Comparison of ENCODE assay signal across 8 cellular contexts in genomic region chr16:29815032-29815721, GRCh38. TPM values are rescaled to one million over a fixed set of nuclear protein-coding genes. Genes with fewer than 3 reads are reported as not detected.
DNase-seq lines count a peak whose midpoint lies in the region; ATAC-seq and TF ChIP-seq lines count a peak whose summit lies in the region.

No MANE protein-coding gene starts in this region.

- TF ChIP-seq RAD21 in IMR-90 (IDR thresholded peaks at IDR 0.05; ENCODE audit: low read length), result no peak

- H2BK120ac ChIP-seq in IMR-90 (ENCODE audit: low read depth, low read length), result peak overlapping the region; percentile 75

- H3K36me3 ChIP-seq in BJ (ENCODE audit: control insufficient read depth, insufficient read depth, low read length), result peaks cover 7% of the 10 kb centered on the region
- peaks cover 8% of the 10 kb centered on the region for H3K36me3 ChIP-seq in IMR-90 (ENCODE audit: control insufficient read depth, insufficient read depth, low read length)
- H3K36me3 ChIP-seq in prostate gland, result no peaks in the 10 kb centered on the region

- DNase-seq in BJ (ENCODE audit: low read depth), result no peak
- no peak for DNase-seq in IMR-90
- DNase-seq in activated CD8-positive, alpha-beta memory T cell treated with anti-CD3 and anti-CD28 coated beads, Interleukin-2, amount 50 U/mL, for 4 hours, result peak; percentile 55
- DNase-seq in fibroblast of the aortic adventitia (ENCODE audit: low read depth), result no peak
- no peak for DNase-seq in prostate gland (ENCODE audit: low spot score)
- no peak for DNase-seq in epidermal melanocyte (ENCODE audit: insufficient read length, low spot score)
- DNase-seq in HK-2 (ENCODE audit: unreplicated experiment), result no peak

- peak overlapping the region; percentile 51 for H4K5ac ChIP-seq in IMR-90 (ENCODE audit: low read depth, low read length)

- POLR2A ChIA-PET in BJ (lab: Charles Lee) (interaction anchor here (0.7 to 1.2 kb wide), 4 partner anchors 8 to 274 kb away, joined by 4 to 21 read pairs (median 13); no protein-coding TSS in a partner anchor), IMR-90 (lab: Charles Lee; ENCODE audit: unreplicated experiment) (interaction anchor here (0.7 kb wide), 1 partner anchor 51 kb away, joined by 15 read pairs; no protein-coding TSS in a partner anchor)

- peak overlapping the region; percentile 83 for H2AFZ ChIP-seq in IMR-90 (replicated peaks; ENCODE audit: low read length, poor library complexity)

- H3K14ac ChIP-seq in IMR-90 (replicated peaks; ENCODE audit: low read depth, low read length), result peak overlapping the region; percentile 71

- H3K23ac ChIP-seq in IMR-90 (ENCODE audit: low read depth, low read length), result peak overlapping the region; percentile 65

- peak overlapping the region; percentile 77 for H2BK5ac ChIP-seq in IMR-90 (ENCODE audit: low read depth, low read length, poor library complexity, severe bottlenecking)

- H3K27me3 ChIP-seq in BJ (ENCODE audit: control insufficient read depth, insufficient read depth, low read length), result no peaks in the 10 kb centered on the region
- no peaks in the 10 kb centered on the region for H3K27me3 ChIP-seq in IMR-90 (ENCODE audit: control insufficient read depth, insufficient read depth, low read length)
- no peaks in the 10 kb centered on the region for H3K27me3 ChIP-seq in prostate gland (replicated peaks; ENCODE audit: insufficient read depth)

- peaks cover 21% of the 10 kb centered on the region for H3K4me1 ChIP-seq in IMR-90 (ENCODE audit: control insufficient read depth, insufficient read depth, low read length)
- peaks cover 12% of the 10 kb centered on the region for H3K4me1 ChIP-seq in prostate gland (replicated peaks)

- H2AK5ac ChIP-seq in IMR-90 (ENCODE audit: low read depth, low read length), result peak overlapping the region; percentile 84

- no TSS peak for BruUV-seq in IMR-90 (replicated peaks; lab: Mats Ljungman, UMichigan)

- CTCF ChIA-PET in BJ (lab: Yijun Ruan, JAX) (interaction anchor here (0.6 to 2.2 kb wide), 14 partner anchors 8 to 181 kb away, joined by 3 to 15 read pairs (median 3); partner anchors contain the start of genes INO80E, KIF22 and MAZ), IMR-90 (lab: Yijun Ruan, JAX) (interaction anchor here (0.5 to 2.1 kb wide), 8 partner anchors 8 to 198 kb away, joined by 3 to 10 read pairs (median 4); partner anchors contain the start of genes HIRIP3 and INO80E)

- H4K8ac ChIP-seq in IMR-90 (ENCODE audit: low read depth in 2 of 2, low read length in 2 of 2), result peak overlapping the region; percentile 6 to 81; a peak in 3 of 4 replicates

- 17% methylated on average over 3 of the region's 39 CpGs; no CpG with 5 or more reads in 1 of the 2 experiments for WGBS in IMR-90 (ENCODE audit: extremely low coverage in 2 of 2, insufficient read length in 1 of 2), 2 experiments
- 6% methylated on average over 38 of the region's 39 CpGs for WGBS in prostate gland

- dilution Hi-C loops in IMR-90 (cut with HindIII; ENCODE audit: low sequenced_read_pairs, unreplicated experiment), result no loop called here

- H3K79me1 ChIP-seq in IMR-90 (ENCODE audit: low read depth in 1 of 2, low read length in 2 of 2), result peaks cover 18 to 62% of the 10 kb centered on the region in 2 experiments

- peaks cover 14% of the 10 kb centered on the region for H4K20me1 ChIP-seq in IMR-90 (ENCODE audit: insufficient read depth, low read length)

- peak overlapping the region; percentile 61; the same call in 1 of the 2 replicates for H4K91ac ChIP-seq in IMR-90 (ENCODE audit: insufficient read depth, low read depth, low read length)

- peak overlapping the region; percentile 61 for H3K9ac ChIP-seq in IMR-90 (ENCODE audit: low read depth, low read length)

- in situ Hi-C loops in IMR-90 (cut with MboI; ENCODE audit: low sequenced_read_pairs), result no loop called here

- H2BK20ac ChIP-seq in IMR-90 (ENCODE audit: low read depth, low read length), result peak overlapping the region; percentile 58; the same call in 1 of the 2 replicates

- no peak for TF ChIP-seq POLR2A in IMR-90 (IDR thresholded peaks at IDR 0.05; ENCODE audit: low read depth, low read length)
- TF ChIP-seq POLR2A in prostate gland (IDR thresholded peaks at IDR 0.05), result no peak

- H3K4me3 ChIP-seq in BJ (ENCODE audit: low read depth, low read length), result peak overlapping the region; percentile 85
- peak overlapping the region; percentile 17 for H3K4me3 ChIP-seq in IMR-90 (ENCODE audit: insufficient read depth, low read depth, low read length)
- H3K4me3 ChIP-seq in fibroblast of the aortic adventitia (ENCODE audit: low read depth, low read length), result peak overlapping the region; percentile 57
- peak overlapping the region; percentile 63 to 77 for H3K4me3 ChIP-seq in prostate gland

- H3K18ac ChIP-seq in IMR-90 (ENCODE audit: low read depth, low read length), result no peak overlapping the region

- no peak overlapping the region; the same call in 2 of the 3 replicates for H2BK15ac ChIP-seq in IMR-90 (ENCODE audit: low read depth, low read length)

- no peak for ATAC-seq in IMR-90 (ENCODE audit: low read depth)
- no peak for ATAC-seq in HG02623 (IDR thresholded peaks at IDR 0.05; ENCODE audit: unreplicated experiment)

- H3K27ac ChIP-seq in IMR-90 (ENCODE audit: insufficient read depth, low read length) (peak overlapping the region; percentile 71), prostate gland (peak overlapping the region; percentile 96 to 98)

- peak overlapping the region; percentile 72 for H3K4ac ChIP-seq in IMR-90 (ENCODE audit: low read depth, low read length)

- no peaks in the 10 kb centered on the region for H3K9me3 ChIP-seq in IMR-90 (ENCODE audit: control insufficient read depth, insufficient read depth, low read length)
- no peaks in the 10 kb centered on the region for H3K9me3 ChIP-seq in prostate gland

- peak overlapping the region; percentile 96 for H2AK9ac ChIP-seq in IMR-90 (replicated peaks; ENCODE audit: low read depth, low read length, poor library complexity)

- H3K56ac ChIP-seq in IMR-90 (ENCODE audit: extremely low read depth, insufficient read depth, low read length), result peak overlapping the region; percentile 38

- TF ChIP-seq CTCF in BJ (IDR thresholded peaks at IDR 0.05; ENCODE audit: insufficient read depth, low read depth, low read length) (no peak), IMR-90 (conservative IDR thresholded peaks at IDR 0.05; ENCODE audit: low read depth, low read length) (no peak), fibroblast of the aortic adventitia (IDR thresholded peaks at IDR 0.05; ENCODE audit: insufficient read depth, low read length) (no peak), prostate gland (IDR thresholded peaks at IDR 0.05) (no peak)

- peak overlapping the region; percentile 74 for H3K4me2 ChIP-seq in IMR-90 (ENCODE audit: low read depth, low read length)

- peaks cover 9% of the 10 kb centered on the region for H3K9me1 ChIP-seq in IMR-90 (ENCODE audit: insufficient read depth, low read length)

- intact Hi-C loops in IMR-90 (cut with micrococcal nuclease) (loop anchor here (5.0 kb wide), 1 partner anchor 207 kb away; the partner anchor contains the start of gene C16orf92), prostate gland (cut with DNase I) (loop anchor here (5.0 kb wide), 1 partner anchor 47 kb away; the partner anchor contains the start of gene CDIPT)

TF ChIP-seq in IMR-90, 13 proteins besides CTCF, POLR2A, EP300 and RAD21 (continues in another document):
- TF ChIP-seq BHLHE40 (IDR thresholded peaks at IDR 0.05; ENCODE audit: low read depth, low read length), result peak; percentile 76
- peak; percentile 10; the same call in 1 of the 2 replicates for TF ChIP-seq MXI1 (IDR thresholded peaks at IDR 0.05; ENCODE audit: borderline replicate concordance, low read depth, low read length)

RNA-seq across cellular contexts. Expression of gene PAGR1, which starts 0.8 kb away (rescaled TPM):
- polyA plus RNA-seq in BJ (2011; rRNA removed), result 13.9 and 15.6 TPM in 2 replicates
- 2.3 and 3.1 TPM in 2 replicates for polyA minus RNA-seq in BJ (2011; rRNA and poly(A)+ RNA removed)
- 10.6 and 15.3 TPM in 2 replicates for total RNA-seq in IMR-90 (2012; rRNA removed)
- polyA plus RNA-seq in IMR-90 (2012; rRNA removed), result 22.1 and 26.4 TPM in 2 replicates
- 21.9 and 41.0 TPM in 2 replicates for polyA plus RNA-seq in IMR-90 (2012; cell fraction: cytosol; rRNA removed)
- 159 and 162 TPM in 2 replicates for polyA plus RNA-seq in IMR-90 (2012; cell fraction: nucleus; rRNA removed; ENCODE audit: low replicate concordance)
- 23.4 and 61.2 TPM in 2 replicates for total RNA-seq in fibroblast of the aortic adventitia (ENCODE audit: low replicate concordance)
- 10 to 100 TPM; 64.3 to 64.4 TPM for total RNA-seq in prostate gland

RNA-seq across cellular contexts. Expression of gene PRRT2, which starts 3.2 kb away (rescaled TPM):
- polyA plus RNA-seq in BJ (2011; rRNA removed) (4.5 and 7.6 TPM in 2 replicates), IMR-90 (2012; rRNA removed) (10.5 and 10.7 TPM in 2 replicates)
- 1.9 and 2.4 TPM in 2 replicates for polyA minus RNA-seq in BJ (2011; rRNA and poly(A)+ RNA removed)
- total RNA-seq in IMR-90 (2012; rRNA removed) (0.90 and 1.4 TPM in 2 replicates), fibroblast of the aortic adventitia (ENCODE audit: low replicate concordance) (7.7 and 32.0 TPM in 2 replicates), prostate gland (10 to 100 TPM in 1 of 2 donors, 1 to 10 TPM in 1; 6.6 to 19.2 TPM)
- 2.2 and 2.7 TPM in 2 replicates for polyA plus RNA-seq in IMR-90 (2012; cell fraction: cytosol; rRNA removed)
- 150 and 201 TPM in 2 replicates for polyA plus RNA-seq in IMR-90 (2012; cell fraction: nucleus; rRNA removed; ENCODE audit: low replicate concordance)

RNA-seq across cellular contexts. Expression of gene MVP, which starts 5.1 kb away (rescaled TPM):
- 219 and 368 TPM in 2 replicates for polyA plus RNA-seq in BJ (2011; rRNA removed)
- 477 and 753 TPM in 2 replicates for polyA minus RNA-seq in BJ (2011; rRNA and poly(A)+ RNA removed)
- total RNA-seq in IMR-90 (2012; rRNA removed), result 221 and 319 TPM in 2 replicates
- polyA plus RNA-seq in IMR-90 (2012; rRNA removed), result 204 and 231 TPM in 2 replicates
- 95.3 and 159 TPM in 2 replicates for polyA plus RNA-seq in IMR-90 (2012; cell fraction: cytosol; rRNA removed)
- 358 and 633 TPM in 2 replicates for polyA plus RNA-seq in IMR-90 (2012; cell fraction: nucleus; rRNA removed; ENCODE audit: low replicate concordance)
- total RNA-seq in fibroblast of the aortic adventitia (ENCODE audit: low replicate concordance), result 202 and 275 TPM in 2 replicates
- total RNA-seq in prostate gland, result 100 to 1,000 TPM in 1 of 2 donors, 10 to 100 TPM in 1; 59.3 to 247 TPM

RNA-seq across cellular contexts. Expression of gene MAZ, which starts 8.8 kb away (rescaled TPM):
- polyA plus RNA-seq in BJ (2011; rRNA removed) (105 and 172 TPM in 2 replicates), IMR-90 (2012; rRNA removed) (124 and 138 TPM in 2 replicates)
- 160 and 209 TPM in 2 replicates for polyA minus RNA-seq in BJ (2011; rRNA and poly(A)+ RNA removed)
- total RNA-seq in IMR-90 (2012; rRNA removed) (113 and 127 TPM in 2 replicates), fibroblast of the aortic adventitia (ENCODE audit: low replicate concordance) (74.0 and 159 TPM in 2 replicates), prostate gland (100 to 1,000 TPM; 180 to 188 TPM)
- 55.6 and 129 TPM in 2 replicates for polyA plus RNA-seq in IMR-90 (2012; cell fraction: cytosol; rRNA removed)
- polyA plus RNA-seq in IMR-90 (2012; cell fraction: nucleus; rRNA removed; ENCODE audit: low replicate concordance), result 105 and 180 TPM in 2 replicates

RNA-seq across cellular contexts. Expression of gene KIF22, which starts 24.6 kb away (rescaled TPM):
- 43.0 and 68.3 TPM in 2 replicates for polyA plus RNA-seq in BJ (2011; rRNA removed)
- 47.6 and 85.6 TPM in 2 replicates for polyA minus RNA-seq in BJ (2011; rRNA and poly(A)+ RNA removed)
- 40.8 and 43.0 TPM in 2 replicates for total RNA-seq in IMR-90 (2012; rRNA removed)
- polyA plus RNA-seq in IMR-90 (2012; rRNA removed), result 65.1 and 66.0 TPM in 2 replicates
- polyA plus RNA-seq in IMR-90 (2012; cell fraction: cytosol; rRNA removed), result 29.9 and 41.8 TPM in 2 replicates
- polyA plus RNA-seq in IMR-90 (2012; cell fraction: nucleus; rRNA removed; ENCODE audit: low replicate concordance), result 96.9 and 151 TPM in 2 replicates
- 7.2 and 52.4 TPM in 2 replicates for total RNA-seq in fibroblast of the aortic adventitia (ENCODE audit: low replicate concordance)
- total RNA-seq in prostate gland, result 10 to 100 TPM; 58.5 to 89.6 TPM

Comparison
In these comparisons a context has a peak if more than half of its experiments do, and no peak if none do; other contexts are left out.
1. H3K4me3 ChIP-seq: peak in every context shown above with its lines; median percentile 85 in BJ; 70 in prostate gland; 57 in fibroblast of the aortic adventitia; 17 in IMR-90.